Comparison of ENCODE assay signal across 8 cellular contexts in genomic region chr6:101703311-101703710, GRCh38.
"Had no signal": no experiment of that assay in that cellular context is flagged by ENCODE, and none has a peak within 500 bp of the region (broad histone marks: within the 10 kb centered on the region; RNA-seq: fewer than 3 reads in every experiment).

No MANE protein-coding gene starts in this region.

- H3K27ac ChIP-seq: GM23248 had no signal

- H3K4me3 Mint-ChIP-seq: HFFc6 had no signal

- H3K4me3 ChIP-seq: GM23248, K562 had no signal

- DNase-seq: GM23248, GOT3, H7, HFFc6, IMR-90, KG1 had no signal

- H3K27ac Mint-ChIP-seq: HFFc6 had no signal

- H3K9me3 Mint-ChIP-seq: HFFc6 had no signal

- ATAC-seq: HCT116, K562 had no signal

- H3K9ac ChIP-seq: GM23248 had no signal

- H2AFZ ChIP-seq: GM23248 had no signal
